8 cellular contexts compared by ENCODE assay signal in genomic region chrX:146454363-146454762, GRCh38.
"Had no signal": no experiment of that assay in that cellular context is flagged by ENCODE, and none has a peak within 500 bp of the region (broad histone marks: within the 10 kb centered on the region; RNA-seq: fewer than 3 reads in every experiment).

No MANE protein-coding gene starts in this region.

- H3K36me3 ChIP-seq: HAP-1 had no signal

- ATAC-seq: HCT116 had no signal

- H3K9ac ChIP-seq: GM23248 had no signal

- H3K4me3 ChIP-seq: GM23248, HAP-1 had no signal

- H3K4me1 ChIP-seq: HAP-1 had no signal

- H2AFZ ChIP-seq: GM23248 had no signal

- H3K27ac ChIP-seq: GM23248, HL-60 had no signal

- H3K9me3 ChIP-seq: HAP-1 had no signal

- DNase-seq: GM23248, GOT3, H7, HFFc6, IMR-90 had no signal
